Comparison of ENCODE assay signal across 21 cellular contexts in genomic region chr5:175921066-175921730, GRCh38. TPM values are rescaled to one million over a fixed set of nuclear protein-coding genes. Genes with fewer than 3 reads are reported as not detected.
"Had no signal": no experiment of that assay in that cellular context is flagged by ENCODE, and none has a peak within 500 bp of the region (broad histone marks: within the 10 kb centered on the region; RNA-seq: fewer than 3 reads in every experiment).

No MANE protein-coding gene starts in this region.

- H3K9me3 ChIP-seq: body of pancreas, heart right ventricle, sigmoid colon, thoracic aorta, upper lobe of right lung had no signal

- H3K27ac ChIP-seq: body of pancreas, heart right ventricle, sigmoid colon, thoracic aorta, upper lobe of right lung had no signal

- H3K4me1 Mint-ChIP-seq: stimulated activated effector memory CD8-positive, alpha-beta T cell treated with anti-CD3 and anti-CD28 coated beads, Interleukin-12 subunit alpha, Interleukin-12 subunit beta, amount 100 ng/mL, for 72 hours had no signal

- H3K9me3 Mint-ChIP-seq: activated CD4-positive, alpha-beta T cell treated with anti-CD3 and anti-CD28 coated beads, Interleukin-2, amount 10 ng/mL, durations not matched to agents 24 days and 14 days; natural killer cell; stimulated activated effector memory CD8-positive, alpha-beta T cell treated with anti-CD3 and anti-CD28 coated beads, Interleukin-12 subunit alpha, Interleukin-12 subunit beta, amount 100 ng/mL, for 72 hours had no signal

- H3K27me3 ChIP-seq: body of pancreas, heart right ventricle, sigmoid colon, upper lobe of right lung had no signal

- H3K36me3 ChIP-seq: sigmoid colon, thoracic aorta, upper lobe of right lung had no signal

- H3K36me3 Mint-ChIP-seq: natural killer cell; stimulated activated effector memory CD8-positive, alpha-beta T cell treated with anti-CD3 and anti-CD28 coated beads, Interleukin-12 subunit alpha, Interleukin-12 subunit beta, amount 100 ng/mL, for 72 hours had no signal

- H3K27me3 Mint-ChIP-seq: activated CD4-positive, alpha-beta T cell treated with anti-CD3 and anti-CD28 coated beads, Interleukin-2, amount 10 ng/mL, durations not matched to agents 24 days and 14 days; activated naive CD8-positive, alpha-beta T cell treated with anti-CD3 and anti-CD28 coated beads for 36 hours had no signal

- ATAC-seq: activated CD8-positive, alpha-beta T cell treated with anti-CD3 and anti-CD28 coated beads, Interleukin-2, amount 10 ng/mL, durations not matched to agents 7 days and 5 days; body of pancreas; heart right ventricle; left ventricle myocardium superior; natural killer cell; stimulated activated effector memory CD8-positive, alpha-beta T cell treated with anti-CD3 and anti-CD28 coated beads, Interleukin-12 subunit alpha, Interleukin-12 subunit beta, amount 100 ng/mL, for 72 hours; upper lobe of right lung had no signal

- H3K27ac Mint-ChIP-seq: activated CD4-positive, alpha-beta T cell treated with anti-CD3 and anti-CD28 coated beads, Interleukin-2, amount 10 ng/mL, durations not matched to agents 24 days and 14 days; activated CD8-positive, alpha-beta T cell treated with anti-CD3 and anti-CD28 coated beads, Interleukin-2, amount 10 ng/mL, durations not matched to agents 7 days and 5 days; activated naive CD8-positive, alpha-beta T cell treated with anti-CD3 and anti-CD28 coated beads for 36 hours; natural killer cell; stimulated activated effector memory CD8-positive, alpha-beta T cell treated with anti-CD3 and anti-CD28 coated beads, Interleukin-12 subunit alpha, Interleukin-12 subunit beta, amount 100 ng/mL, for 72 hours had no signal

- H3K4me3 Mint-ChIP-seq: activated CD4-positive, alpha-beta T cell treated with anti-CD3 and anti-CD28 coated beads, Interleukin-2, amount 10 ng/mL, durations not matched to agents 24 days and 14 days; activated CD8-positive, alpha-beta T cell treated with anti-CD3 and anti-CD28 coated beads, Interleukin-2, amount 10 ng/mL, durations not matched to agents 7 days and 5 days; activated naive CD8-positive, alpha-beta T cell treated with anti-CD3 and anti-CD28 coated beads for 36 hours; natural killer cell; stimulated activated effector memory CD8-positive, alpha-beta T cell treated with anti-CD3 and anti-CD28 coated beads, Interleukin-12 subunit alpha, Interleukin-12 subunit beta, amount 100 ng/mL, for 72 hours had no signal

- DNase-seq: activated CD4-positive, alpha-beta T cell treated with anti-CD3 and anti-CD28 coated beads, Interleukin-2, amount 10 ng/mL, durations not matched to agents 24 days and 14 days; activated CD4-positive, CD25-positive, alpha-beta regulatory T cell; activated CD8-positive, alpha-beta memory T cell treated with anti-CD3 and anti-CD28 coated beads, Interleukin-2, amount 50 U/mL, for 48 hours; activated CD8-positive, alpha-beta T cell treated with anti-CD3 and anti-CD28 coated beads, Interleukin-2, amount 10 ng/mL, durations not matched to agents 7 days and 5 days; activated gamma-delta T cell treated with Interleukin-2 at 50 U/mL for 16 hours; activated naive CD8-positive, alpha-beta T cell treated with anti-CD3 and anti-CD28 coated beads for 36 hours; amniotic stem cell; body of pancreas; erythroblast; heart right ventricle; left ventricle myocardium superior; natural killer cell; sigmoid colon; stimulated activated CD4-positive, alpha-beta T cell treated with anti-CD3 and anti-CD28 coated beads, Interleukin-4, amount 100 ng/mL, for 24 hours; upper lobe of right lung had no signal

- H3K4me3 ChIP-seq: body of pancreas, heart right ventricle, sigmoid colon, thoracic aorta, upper lobe of right lung had no signal

- H3K4me1 ChIP-seq: body of pancreas, heart right ventricle, sigmoid colon, upper lobe of right lung had no signal

RNA-seq across cellular contexts. Expression of gene CPLX2, which starts 49.8 kb away (rescaled TPM):
- total RNA-seq: activated CD4-positive, alpha-beta T cell treated with anti-CD3 and anti-CD28 coated beads, Interleukin-2, amount 10 ng/mL, durations not matched to agents 24 days and 14 days; activated CD8-positive, alpha-beta T cell treated with anti-CD3 and anti-CD28 coated beads, Interleukin-2, amount 10 ng/mL, durations not matched to agents 7 days and 5 days; activated naive CD8-positive, alpha-beta T cell treated with anti-CD3 and anti-CD28 coated beads for 36 hours; cardiac septum; dermis microvascular lymphatic vessel endothelial cell; heart right ventricle; left ventricle myocardium superior; natural killer cell; SK-MEL-5; T-helper 2 cell treated with Interferon-gamma antibody and Interleukin-4, amounts not matched to agents 100 ng/mL and 5 ng/mL, for 36 hours; thoracic aorta; upper lobe of right lung had no signal
